In the genomic region with DNA sequence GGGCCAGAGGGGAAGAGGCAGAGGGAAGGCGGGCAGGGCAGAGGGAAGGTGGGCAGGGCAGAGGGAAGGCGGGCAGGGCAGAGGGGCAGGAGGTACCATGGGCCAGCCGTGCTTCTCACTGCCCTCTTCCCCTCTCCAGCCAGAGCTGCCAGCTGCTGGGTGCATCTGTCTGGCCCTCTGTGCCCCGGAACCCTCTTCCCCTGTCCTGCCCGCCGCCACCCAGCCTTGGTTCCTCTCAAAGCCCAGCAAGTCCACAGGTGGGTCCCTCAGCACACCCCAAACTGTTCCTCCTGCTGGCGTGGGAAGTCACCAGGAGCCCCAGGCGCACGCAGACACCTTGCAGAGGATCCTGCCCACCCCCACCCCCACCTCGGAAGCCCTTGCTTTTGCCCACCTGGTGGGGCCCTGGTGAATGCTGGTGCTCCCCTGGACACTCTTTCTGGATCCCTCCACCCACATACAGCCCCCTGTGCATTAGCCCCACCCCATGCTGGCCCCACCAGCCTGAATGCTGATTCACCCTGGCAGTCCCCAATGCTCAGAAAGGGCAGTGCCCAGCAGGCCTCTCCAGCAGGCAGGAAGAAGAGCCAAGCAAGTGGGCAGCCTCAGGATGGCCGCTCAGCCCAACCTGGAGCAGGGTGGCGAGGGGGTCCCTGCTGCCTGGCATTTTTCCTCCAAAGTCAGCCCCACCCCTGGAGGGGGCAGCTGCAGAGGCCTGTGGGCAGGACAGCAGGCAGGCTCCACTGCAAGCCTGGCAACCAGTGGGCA, we compare ENCODE assay signal across 1 cellular context.
TF ChIP-seq lines count a peak whose summit lies in the region.

No MANE protein-coding gene starts in this region.

TF ChIP-seq in SK-N-SH treated with all-trans-retinoic acid at 6 μM for 48 hours, 23 proteins besides CTCF, POLR2A, EP300 and RAD21 (continued from another document):
- no peak for TF ChIP-seq ISL1 (CRISPR knock-in tag; IDR thresholded peaks at IDR 0.05)
- TF ChIP-seq RARB (CRISPR knock-in tag; IDR thresholded peaks at IDR 0.05) = no peak
- no peak for TF ChIP-seq ZC3H10 (CRISPR knock-in tag; IDR thresholded peaks at IDR 0.05)
- TF ChIP-seq, protein P1, sequence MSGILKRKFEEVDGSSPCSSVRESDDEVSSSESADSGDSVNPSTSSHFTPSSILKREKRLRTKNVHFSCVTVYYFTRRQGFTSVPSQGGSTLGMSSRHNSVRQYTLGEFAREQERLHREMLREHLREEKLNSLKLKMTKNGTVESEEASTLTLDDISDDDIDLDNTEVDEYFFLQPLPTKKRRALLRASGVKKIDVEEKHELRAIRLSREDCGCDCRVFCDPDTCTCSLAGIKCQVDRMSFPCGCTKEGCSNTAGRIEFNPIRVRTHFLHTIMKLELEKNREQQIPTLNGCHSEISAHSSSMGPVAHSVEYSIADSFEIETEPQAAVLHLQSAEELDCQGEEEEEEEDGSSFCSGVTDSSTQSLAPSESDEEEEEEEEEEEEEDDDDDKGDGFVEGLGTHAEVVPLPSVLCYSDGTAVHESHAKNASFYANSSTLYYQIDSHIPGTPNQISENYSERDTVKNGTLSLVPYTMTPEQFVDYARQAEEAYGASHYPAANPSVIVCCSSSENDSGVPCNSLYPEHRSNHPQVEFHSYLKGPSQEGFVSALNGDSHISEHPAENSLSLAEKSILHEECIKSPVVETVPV (CRISPR knock-in tag; IDR thresholded peaks at IDR 0.05) = no peak
- TF ChIP-seq ZNF70 (CRISPR knock-in tag; IDR thresholded peaks at IDR 0.05) = no peak
- no peak for TF ChIP-seq TCF4 (CRISPR knock-in tag; IDR thresholded peaks at IDR 0.05; ENCODE audit: borderline replicate concordance)
